ENCODE assay signal across 18 cellular contexts in the genomic region with DNA sequence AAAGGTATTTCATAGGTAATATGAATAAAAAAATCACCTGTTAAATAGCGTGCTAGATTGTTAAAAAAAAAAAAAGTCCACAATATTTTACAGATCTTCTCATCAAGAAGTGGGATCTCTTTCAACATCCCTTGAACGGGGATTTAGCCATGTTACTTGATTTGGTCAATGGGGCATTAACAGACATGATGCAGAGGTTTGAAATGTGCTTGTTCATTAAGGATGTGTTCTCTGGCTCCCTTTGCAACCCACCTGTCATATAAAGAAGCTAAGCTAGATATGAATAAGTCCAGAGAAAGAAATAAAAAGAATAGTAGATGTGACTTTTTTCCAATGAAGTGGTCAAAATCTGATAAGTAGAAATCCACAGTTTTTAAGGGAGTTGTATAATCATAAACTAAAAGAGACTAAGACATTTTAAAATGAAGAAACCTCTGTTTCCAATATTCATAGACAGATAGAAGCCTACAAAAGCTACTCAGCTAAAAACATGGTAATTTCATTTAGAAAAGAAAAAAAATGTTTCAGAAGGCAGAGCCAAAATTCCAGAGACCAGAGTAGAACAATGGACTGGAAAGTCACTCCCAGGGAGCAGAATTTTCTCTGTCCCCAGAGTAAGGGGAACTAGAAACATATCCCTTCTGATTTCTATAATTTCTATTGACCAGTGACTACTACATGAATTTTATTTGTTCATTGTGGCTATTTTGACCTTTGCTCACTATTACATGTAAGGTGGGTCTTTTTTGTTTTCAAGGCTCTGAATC.
"Had no signal": no experiment of that assay in that cellular context is flagged by ENCODE, and none has a peak within 500 bp of the region (broad histone marks: within the 10 kb centered on the region; RNA-seq: fewer than 3 reads in every experiment).

No MANE protein-coding gene starts in this region.

- H3K4me3 ChIP-seq: hepatocyte, prostate gland, right lobe of liver, testis, upper lobe of left lung had no signal

- H3K79me2 ChIP-seq: hepatocyte had no signal

- H3K36me3 ChIP-seq: prostate gland, right lobe of liver, upper lobe of left lung had no signal

- H2AFZ ChIP-seq: hepatocyte had no signal

- H3K4me2 ChIP-seq: hepatocyte had no signal

- FAIRE-seq: keratinocyte had no signal

- H3K9me3 ChIP-seq: prostate gland, right lobe of liver, testis, upper lobe of left lung had no signal

- H3K27ac ChIP-seq: epithelial cell of prostate, hepatocyte, prostate gland, right lobe of liver, testis, upper lobe of left lung had no signal

- ATAC-seq: stimulated activated naive CD8-positive, alpha-beta T cell treated with anti-CD3 and anti-CD28 coated beads, Interleukin-15, amount 100 ng/mL, for 72 hours had no signal

- DNase-seq: activated CD4-positive, alpha-beta T cell treated with anti-CD3 and anti-CD28 coated beads for 1 hour; activated CD4-positive, alpha-beta T cell treated with anti-CD3 and anti-CD28 coated beads, Interleukin-2, amount 50 U/mL, for 4 hours; activated naive CD4-positive, alpha-beta T cell treated with anti-CD3 and anti-CD28 coated beads for 36 hours; cortex of kidney; effector memory CD4-positive, alpha-beta T cell; nephron progenitor cell; occipital lobe; right lobe of liver; stimulated activated CD4-positive, alpha-beta T cell treated with anti-CD3 and anti-CD28 coated beads, Interleukin-1b, Interleukin-23, amount 100 ng/mL, for 48 hours; stimulated activated naive CD8-positive, alpha-beta T cell treated with anti-CD3 and anti-CD28 coated beads, Interleukin-15, amount 100 ng/mL, for 72 hours; T-helper 1 cell; T1000; upper lobe of left lung had no signal

- H3K4me1 ChIP-seq: prostate gland, right lobe of liver, testis, upper lobe of left lung had no signal

- H3K27me3 ChIP-seq: hepatocyte, right lobe of liver, testis, upper lobe of left lung had no signal
